Comparison of ENCODE assay signal across 2 cellular contexts in the genomic region with DNA sequence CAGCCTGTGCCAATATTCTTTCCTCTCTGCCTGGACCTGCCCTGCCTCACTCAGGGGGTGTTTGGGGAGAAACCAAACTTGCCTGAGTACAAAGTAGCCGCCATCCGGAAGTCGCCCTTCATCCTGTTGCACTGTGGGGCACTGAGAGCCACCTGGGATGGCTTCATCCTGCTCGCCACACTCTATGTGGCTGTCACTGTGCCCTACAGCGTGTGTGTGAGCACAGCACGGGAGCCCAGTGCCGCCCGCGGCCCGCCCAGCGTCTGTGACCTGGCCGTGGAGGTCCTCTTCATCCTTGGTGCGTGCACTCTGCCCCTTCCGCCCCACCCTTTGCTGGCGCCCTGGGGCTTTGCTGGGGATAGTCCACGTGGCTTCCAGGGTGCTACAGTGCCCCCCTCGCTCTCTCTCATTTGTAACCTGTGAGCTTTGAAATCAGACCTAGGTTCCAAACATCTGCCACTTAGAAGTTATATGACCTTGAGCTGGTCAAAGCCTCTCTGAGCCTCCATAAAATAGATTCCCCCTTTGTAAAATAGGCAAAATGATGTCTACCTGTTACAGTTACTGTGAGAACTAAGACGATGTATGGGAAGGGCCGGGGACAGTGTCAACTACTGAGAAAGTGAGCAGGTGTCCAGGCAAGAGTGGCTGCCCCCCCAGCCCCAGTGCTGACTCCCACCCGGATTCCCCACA.
TF ChIP-seq lines count a peak whose summit lies in the region.

No MANE protein-coding gene starts in this region.

TF ChIP-seq in SK-N-SH, 30 proteins besides CTCF, POLR2A, EP300 and RAD21:
- TF ChIP-seq POLR2AphosphoS5 (IDR thresholded peaks at IDR 0.05; ENCODE audit: low read depth, low read length) (no peak), ELF1 (IDR thresholded peaks at IDR 0.05) (no peak), TCF12 (IDR thresholded peaks at IDR 0.05) (no peak), FOXM1 (IDR thresholded peaks at IDR 0.05; ENCODE audit: low read depth) (no peak), RFX5 (IDR thresholded peaks at IDR 0.05; ENCODE audit: low read length) (no peak)
TF ChIP-seq in SK-N-SH: peak in this region for 0.

TF ChIP-seq in SK-N-SH treated with all-trans-retinoic acid at 6 μM for 48 hours, 23 proteins besides CTCF, POLR2A, EP300 and RAD21:
- TF ChIP-seq RARB (CRISPR knock-in tag; IDR thresholded peaks at IDR 0.05) (no peak), ESRRG (CRISPR knock-in tag; IDR thresholded peaks at IDR 0.05) (no peak)
